In genomic region chr12:54759751-54760150, GRCh38 we compare ENCODE assay signal across 9 cellular contexts.
A peak's percentile ranks its signal among the peaks of the same experiment; 100 is the strongest.
DNase-seq lines count a peak whose midpoint lies in the region; ATAC-seq and TF ChIP-seq lines count a peak whose summit lies in the region.
"Had no signal": no experiment of that assay in that cellular context is flagged by ENCODE, and none has a peak within 500 bp of the region (broad histone marks: within the 10 kb centered on the region; RNA-seq: fewer than 3 reads in every experiment).

No MANE protein-coding gene starts in this region.

- no TSS peak for BruUV-seq in OCI-LY7 (replicated peaks; lab: Mats Ljungman, UMichigan)

- no peaks in the 10 kb centered on the region for H3K9me3 Mint-ChIP-seq in HFFc6

- H3K9me3 ChIP-seq in OCI-LY7 (ENCODE audit: low read length) (no peaks in the 10 kb centered on the region), esophagus squamous epithelium (no peaks in the 10 kb centered on the region)
- H3K9me3 ChIP-seq: thoracic aorta had no signal

- H3K79me2 ChIP-seq in OCI-LY7 (ENCODE audit: insufficient read depth, low read depth, low read length), result no peaks in the 10 kb centered on the region

- no peaks in the 10 kb centered on the region for H3K27me3 ChIP-seq in esophagus squamous epithelium

- H3K27ac ChIP-seq in OCI-LY7 (ENCODE audit: low read depth, low read length, poor library complexity, severe bottlenecking) (no peak overlapping the region), esophagus squamous epithelium (no peak overlapping the region)
- H3K27ac ChIP-seq: thoracic aorta had no signal

- no peak overlapping the region for H2AFZ ChIP-seq in OCI-LY7 (ENCODE audit: low read length)

- H3K4me2 ChIP-seq in OCI-LY7 (ENCODE audit: low read length), result no peak overlapping the region

- WGBS in esophagus squamous epithelium, 2 donors, result 33 to 60% methylated on average over 1 of the region's 1 CpG

- CTCF ChIA-PET in OCI-LY7 (lab: Charles Lee; ENCODE audit: unreplicated experiment), result no interaction called here

- no peak for ATAC-seq in GM21515 (IDR thresholded peaks at IDR 0.05; ENCODE audit: unreplicated experiment)
- no peak for ATAC-seq in HG03457 (IDR thresholded peaks at IDR 0.05; ENCODE audit: unreplicated experiment)

- no peak for TF ChIP-seq POLR2A in esophagus squamous epithelium (IDR thresholded peaks at IDR 0.05)

- H3K4me3 ChIP-seq in OCI-LY7 (ENCODE audit: low read depth, low read length, poor library complexity, severe bottlenecking) (no peak overlapping the region), esophagus squamous epithelium (no peak overlapping the region)
- H3K4me3 ChIP-seq: thoracic aorta had no signal

- no peaks in the 10 kb centered on the region for H3K36me3 Mint-ChIP-seq in HFFc6 (ENCODE audit: low read depth)

- H3K4me1 ChIP-seq in OCI-LY7 (ENCODE audit: insufficient read depth, low read length, poor library complexity, severe bottlenecking) (peaks cover 4% of the 10 kb centered on the region), esophagus squamous epithelium (no peaks in the 10 kb centered on the region)

- no peaks in the 10 kb centered on the region for H3K36me3 ChIP-seq in OCI-LY7 (ENCODE audit: insufficient read depth, low read length)
- no peaks in the 10 kb centered on the region for H3K36me3 ChIP-seq in esophagus squamous epithelium
- H3K36me3 ChIP-seq: thoracic aorta had no signal

- no peaks in the 10 kb centered on the region for H3K4me1 Mint-ChIP-seq in HFFc6 (ENCODE audit: low read depth)

- peak; percentile 70 for TF ChIP-seq CTCF in HFFc6 (IDR thresholded peaks at IDR 0.05)
- TF ChIP-seq CTCF in OCI-LY7 (conservative IDR thresholded peaks at IDR 0.05; ENCODE audit: low read length), result peak; percentile 75
- peak in 2 of 6 experiments; percentile 20 to 24 for TF ChIP-seq CTCF in esophagus squamous epithelium (IDR thresholded peaks at IDR 0.05)

- intact Hi-C loops in OCI-LY7 (cut with micrococcal nuclease; ENCODE audit: unreplicated experiment), result no loop called here
- intact Hi-C loops in esophagus squamous epithelium (cut with DNase I), result no loop called here

- H3K4me3 Mint-ChIP-seq in HFFc6, result no peak overlapping the region

- H4K20me1 ChIP-seq in OCI-LY7 (ENCODE audit: insufficient read depth, low read length), result no peaks in the 10 kb centered on the region

- DNase-seq in EL, result peak; percentile 28
- DNase-seq in HFFc6, result peak; percentile 41
- peak; percentile 54 for DNase-seq in OCI-LY7 (ENCODE audit: low spot score)
- peak; percentile 3 for DNase-seq in hepatic stellate cell (ENCODE audit: low spot score)
- no peak for DNase-seq in esophagus squamous epithelium (lab: John Stamatoyannopoulos, UW)
- no peak for DNase-seq in NCI-H2107 (lab: John Stamatoyannopoulos, UW)

- POLR2A ChIA-PET in OCI-LY7 (lab: Charles Lee), result interaction anchor here (0.6 to 0.7 kb wide), 2 partner anchors 10 to 16 kb away, joined by 3 read pairs; no protein-coding TSS in a partner anchor

- H3K27ac Mint-ChIP-seq in HFFc6, result no peak overlapping the region

- no peaks in the 10 kb centered on the region for H3K9me2 ChIP-seq in OCI-LY7 (ENCODE audit: insufficient read depth, low read length)

- no peaks in the 10 kb centered on the region; the same call in 1 of the 2 replicates for H3K27me3 Mint-ChIP-seq in HFFc6 (ENCODE audit: insufficient read depth)

Comparison
In these comparisons a context has a peak if more than half of its experiments do, and no peak if none do; other contexts are left out.
1. DNase-seq: peak in EL (single experiment), HFFc6 (single experiment), OCI-LY7 (single experiment) and hepatic stellate cell (single experiment); none in esophagus squamous epithelium (single experiment) and NCI-H2107 (single experiment).